In the genomic region with DNA sequence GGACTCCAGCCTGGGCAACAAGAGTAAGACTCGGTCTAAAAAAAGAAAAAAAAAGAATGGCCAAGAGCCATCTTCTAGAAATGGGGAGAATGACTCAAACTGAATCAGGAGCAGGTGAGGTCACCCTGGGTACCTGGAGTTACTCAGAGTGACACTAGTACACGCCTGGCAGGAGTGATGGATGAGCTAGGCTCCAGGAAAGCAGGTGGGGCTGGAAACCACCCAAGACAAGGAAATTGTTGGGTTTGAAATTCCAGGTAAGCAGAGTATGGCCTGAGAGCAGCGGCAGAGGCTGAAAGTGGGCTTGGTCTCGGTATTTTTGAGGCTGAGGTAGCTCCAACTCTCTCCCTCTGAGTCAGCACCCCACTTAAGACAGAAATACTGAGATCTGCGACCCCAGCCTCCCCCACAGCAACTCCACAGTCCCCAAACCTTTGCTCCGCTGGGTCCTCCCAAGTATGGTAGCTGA, we compare ENCODE assay signal across 8 cellular contexts. TPM values are rescaled to one million over a fixed set of nuclear protein-coding genes. Genes with fewer than 3 reads are reported as not detected.
DNase-seq lines count a peak whose midpoint lies in the region; ATAC-seq and TF ChIP-seq lines count a peak whose summit lies in the region.

No MANE protein-coding gene starts in this region.

- no peaks in the 10 kb centered on the region for H4K20me1 ChIP-seq in PC-3 (ENCODE audit: low read length)

- H3K27ac Mint-ChIP-seq in CD8-positive, alpha-beta memory T cell: peak overlapping the region; percentile 44 to 94 (median 76)
- peak overlapping the region; percentile 93 for H3K27ac Mint-ChIP-seq in activated naive CD8-positive, alpha-beta T cell treated with anti-CD3 and anti-CD28 coated beads, Interleukin-2, amount 10 ng/mL, durations not matched to agents 7 days and 5 days
- H3K27ac Mint-ChIP-seq in neural crest cell (ENCODE audit: unreplicated experiment): peak overlapping the region; percentile 85

- peak overlapping the region; percentile 59 for H3K9ac ChIP-seq in PC-3 (ENCODE audit: low read length)

- no peak for TF ChIP-seq CTCF in PC-3 (conservative IDR thresholded peaks at IDR 0.05; ENCODE audit: low read depth, low read length)
- no peak for TF ChIP-seq CTCF in neural crest cell (conservative IDR thresholded peaks at IDR 0.05)

- no TSS peak for BruUV-seq in PC-3 (replicated peaks; lab: Mats Ljungman, UMichigan)

- H3K9me3 ChIP-seq in CD8-positive, alpha-beta memory T cell (ENCODE audit: low read length): no peaks in the 10 kb centered on the region
- H3K9me3 ChIP-seq in PC-3 (ENCODE audit: low read length): no peaks in the 10 kb centered on the region

- H2AFZ ChIP-seq in PC-3 (ENCODE audit: low read length): no peak overlapping the region

- H3K27me3 ChIP-seq in CD8-positive, alpha-beta memory T cell (ENCODE audit: insufficient read depth, low read length, poor library complexity, severe bottlenecking): no peaks in the 10 kb centered on the region
- H3K27me3 ChIP-seq in PC-3 (ENCODE audit: low read length): no peaks in the 10 kb centered on the region

- POLR2A ChIA-PET in CD8-positive, alpha-beta memory T cell (lab: Charles Lee): interaction anchor here (0.5 to 1.0 kb wide), 3 partner anchors 8 to 41 kb away, joined by 3 to 4 read pairs (median 3); no protein-coding TSS in a partner anchor
- POLR2A ChIA-PET in PC-3 (lab: Charles Lee; ENCODE audit: unreplicated experiment): interaction anchor here (0.7 kb wide), 2 partner anchors 19 to 818 kb away, joined by 3 read pairs; no protein-coding TSS in a partner anchor
- POLR2A ChIA-PET in activated naive CD8-positive, alpha-beta T cell treated with anti-CD3 and anti-CD28 coated beads, Interleukin-2, amount 10 ng/mL, durations not matched to agents 7 days and 5 days (lab: Charles Lee): interaction anchor here (1.7 to 53.3 kb wide), 4 partner anchors 17 to 38 kb away, joined by 4 to 1812 read pairs (median 124); a partner anchor contains a TSS

- no peak overlapping the region for H3K27ac ChIP-seq in CD8-positive, alpha-beta memory T cell (ENCODE audit: low read depth, low read length)
- H3K27ac ChIP-seq in PC-3 (ENCODE audit: low read length): peak overlapping the region; percentile 92

- DNase-seq in CD8-positive, alpha-beta memory T cell: no peak
- DNase-seq in PC-3 (peak; percentile 93), neural crest cell (ENCODE audit: low read depth, low spot score) (no peak), GF-D8 (lab: John Stamatoyannopoulos, UW) (no peak)
- peak; percentile 49 for DNase-seq in activated naive CD8-positive, alpha-beta T cell treated with anti-CD3 and anti-CD28 coated beads, Interleukin-2, amount 10 ng/mL, durations not matched to agents 7 days and 5 days

- no peak overlapping the region for H3K4me3 Mint-ChIP-seq in CD8-positive, alpha-beta memory T cell
- H3K4me3 Mint-ChIP-seq in activated naive CD8-positive, alpha-beta T cell treated with anti-CD3 and anti-CD28 coated beads, Interleukin-2, amount 10 ng/mL, durations not matched to agents 7 days and 5 days: peak overlapping the region; percentile 66
- no peak overlapping the region for H3K4me3 Mint-ChIP-seq in neural crest cell

- H3K9me3 Mint-ChIP-seq in CD8-positive, alpha-beta memory T cell: peaks cover 0 to under 1% (median 0%) of the 10 kb centered on the region in 5 donors
- H3K9me3 Mint-ChIP-seq in activated naive CD8-positive, alpha-beta T cell treated with anti-CD3 and anti-CD28 coated beads, Interleukin-2, amount 10 ng/mL, durations not matched to agents 7 days and 5 days: no peaks in the 10 kb centered on the region
- H3K9me3 Mint-ChIP-seq in neural crest cell: no peaks in the 10 kb centered on the region

- no peaks in the 10 kb centered on the region for H3K79me2 ChIP-seq in PC-3 (ENCODE audit: low read length)

- no peaks in the 10 kb centered on the region for H3K36me3 ChIP-seq in CD8-positive, alpha-beta memory T cell (ENCODE audit: insufficient read depth, low read length)
- no peaks in the 10 kb centered on the region for H3K36me3 ChIP-seq in PC-3 (ENCODE audit: low read depth, low read length)

- ATAC-seq in PC-3 (peak; percentile 81), HG03139 (IDR thresholded peaks at IDR 0.05; ENCODE audit: unreplicated experiment) (no peak), GM21529 (IDR thresholded peaks at IDR 0.05; ENCODE audit: unreplicated experiment) (no peak), GM18502 (IDR thresholded peaks at IDR 0.05; ENCODE audit: poor library complexity, unreplicated experiment) (no peak)
- ATAC-seq in activated naive CD8-positive, alpha-beta T cell treated with anti-CD3 and anti-CD28 coated beads, Interleukin-2, amount 10 ng/mL, durations not matched to agents 7 days and 5 days (ENCODE audit: low read depth): peak; percentile 11

- no peaks in the 10 kb centered on the region for H3F3A ChIP-seq in PC-3 (ENCODE audit: low read length, unreplicated experiment)

- H3K27me3 Mint-ChIP-seq in CD8-positive, alpha-beta memory T cell: peaks cover 0 to 5% of the 10 kb centered on the region in 2 donors
- H3K27me3 Mint-ChIP-seq in activated naive CD8-positive, alpha-beta T cell treated with anti-CD3 and anti-CD28 coated beads, Interleukin-2, amount 10 ng/mL, durations not matched to agents 7 days and 5 days: no peaks in the 10 kb centered on the region
- no peaks in the 10 kb centered on the region for H3K27me3 Mint-ChIP-seq in neural crest cell (ENCODE audit: low read depth)

- intact Hi-C loops in PC-3 (cut with micrococcal nuclease): loop anchor here (2.0 kb wide), 1 partner anchor 47 kb away; no protein-coding TSS in a partner anchor

- CTCF ChIA-PET in CD8-positive, alpha-beta memory T cell (lab: Charles Lee): interaction anchor here (0.8 to 6.8 kb wide), 2 partner anchors 18 to 45 kb away, joined by 3 to 43 read pairs; a partner anchor contains a TSS
- CTCF ChIA-PET in PC-3 (lab: Charles Lee): no interaction called here

- peaks cover 40 to 62% (median 56%) of the 10 kb centered on the region in 3 donors for H3K4me1 Mint-ChIP-seq in CD8-positive, alpha-beta memory T cell
- H3K4me1 Mint-ChIP-seq in activated naive CD8-positive, alpha-beta T cell treated with anti-CD3 and anti-CD28 coated beads, Interleukin-2, amount 10 ng/mL, durations not matched to agents 7 days and 5 days: peaks cover 55% of the 10 kb centered on the region
- H3K4me1 Mint-ChIP-seq in neural crest cell: peaks cover 7% of the 10 kb centered on the region

- H3K36me3 Mint-ChIP-seq in CD8-positive, alpha-beta memory T cell: no peaks in the 10 kb centered on the region
- peaks cover 4% of the 10 kb centered on the region for H3K36me3 Mint-ChIP-seq in activated naive CD8-positive, alpha-beta T cell treated with anti-CD3 and anti-CD28 coated beads, Interleukin-2, amount 10 ng/mL, durations not matched to agents 7 days and 5 days
- no peaks in the 10 kb centered on the region for H3K36me3 Mint-ChIP-seq in neural crest cell (ENCODE audit: low read depth)

- H3K4me3 ChIP-seq in CD8-positive, alpha-beta memory T cell (ENCODE audit: low read length): no peak overlapping the region
- no peak overlapping the region for H3K4me3 ChIP-seq in PC-3 (ENCODE audit: low read length)

- no peaks in the 10 kb centered on the region for H3K9me2 ChIP-seq in PC-3 (replicated peaks; ENCODE audit: low read length)

- H3K4me2 ChIP-seq in PC-3 (ENCODE audit: low read length): peak overlapping the region; percentile 55

- H3K4me1 ChIP-seq in CD8-positive, alpha-beta memory T cell (ENCODE audit: insufficient read depth, low read length): peaks cover 62% of the 10 kb centered on the region
- peaks cover 32% of the 10 kb centered on the region for H3K4me1 ChIP-seq in PC-3 (ENCODE audit: insufficient read depth, low read length)

RNA-seq across cellular contexts. Expression of a gene that starts 18.5 kb away (rescaled TPM):
- total RNA-seq in CD8-positive, alpha-beta memory T cell: 100 to 1,000 TPM; 144 to 156 TPM
- 183 TPM for polyA plus RNA-seq in CD8-positive, alpha-beta memory T cell
- total RNA-seq in PC-3 (2014; rRNA removed): 68.9 and 94.2 TPM in 2 replicates
- 100 to 1,000 TPM; 150 to 159 TPM for total RNA-seq in activated naive CD8-positive, alpha-beta T cell treated with anti-CD3 and anti-CD28 coated beads, Interleukin-2, amount 10 ng/mL, durations not matched to agents 7 days and 5 days
- 68.6 and 80.1 TPM in 2 replicates for total RNA-seq in neural crest cell

Comparison
In these comparisons a context has a peak if more than half of its experiments do, and no peak if none do; other contexts are left out.
1. DNase-seq: peak in PC-3 (single experiment) and activated naive CD8-positive, alpha-beta T cell treated with anti-CD3 and anti-CD28 coated beads, Interleukin-2, amount 10 ng/mL, durations not matched to agents 7 days and 5 days (single experiment); none in CD8-positive, alpha-beta memory T cell (0 of 5), neural crest cell (single experiment) and GF-D8 (single experiment).
2. ATAC-seq: peak in PC-3 (single experiment) and activated naive CD8-positive, alpha-beta T cell treated with anti-CD3 and anti-CD28 coated beads, Interleukin-2, amount 10 ng/mL, durations not matched to agents 7 days and 5 days (single experiment); none in HG03139 (single experiment), GM21529 (single experiment) and GM18502 (single experiment).
3. Peak in every context shown above with its lines, with median percentiles within 50 percentile points of each other: H3K27ac Mint-ChIP-seq.